8 cellular contexts compared by ENCODE assay signal in genomic region chr12:52151859-52152783, GRCh38. TPM values are rescaled to one million over a fixed set of nuclear protein-coding genes. Genes with fewer than 3 reads are reported as not detected.
DNase-seq lines count a peak whose midpoint lies in the region; ATAC-seq and TF ChIP-seq lines count a peak whose summit lies in the region.

No MANE protein-coding gene starts in this region.

- no peaks in the 10 kb centered on the region for H3F3A ChIP-seq in DOHH2 (ENCODE audit: control insufficient read depth, insufficient read depth)

- H3K79me1 ChIP-seq in mesenchymal stem cell (replicated peaks; ENCODE audit: low read length, poor library complexity, severe bottlenecking): no peaks in the 10 kb centered on the region

- no peak for ATAC-seq in GM18873 (IDR thresholded peaks at IDR 0.05; ENCODE audit: low FRiP score, unreplicated experiment)
- ATAC-seq in HG03378 (IDR thresholded peaks at IDR 0.05; ENCODE audit: unreplicated experiment): no peak

- no peaks in the 10 kb centered on the region for H3K9me3 ChIP-seq in DOHH2 (ENCODE audit: control insufficient read depth, insufficient read depth, low read length)
- H3K9me3 ChIP-seq in mesenchymal stem cell (ENCODE audit: control insufficient read depth, low read length): no peaks in the 10 kb centered on the region

- peak overlapping the region; percentile 79 for H3K9ac ChIP-seq in mesenchymal stem cell (ENCODE audit: low read length)

- peak overlapping the region; percentile 74 for H2AFZ ChIP-seq in mesenchymal stem cell (ENCODE audit: low read depth, low read length)

- H2BK12ac ChIP-seq in mesenchymal stem cell (ENCODE audit: low read length in 2 of 2): peak overlapping the region in 1 of 2 experiments; percentile 72

- peak overlapping the region; percentile 20 for H2BK15ac ChIP-seq in mesenchymal stem cell (ENCODE audit: low read depth, poor library complexity, severe bottlenecking)

- peak; percentile 64 for DNase-seq in LHCN-M2 (ENCODE audit: low read depth)
- peak; percentile 69 to 73 for DNase-seq in activated CD4-positive, alpha-beta T cell treated with anti-CD3 and anti-CD28 coated beads, Interleukin-2, amount 50 U/mL, for 48 hours
- peak; percentile 55 for DNase-seq in effector CD8-positive, alpha-beta T cell (lab: John Stamatoyannopoulos, UW)
- DNase-seq in mesenchymal stem cell: peak; percentile 56
- DNase-seq in stimulated activated CD8-positive, alpha-beta memory T cell treated with anti-CD3 and anti-CD28 coated beads, Interleukin-15, amount 100 ng/mL, for 48 hours (ENCODE audit: low read depth in 2 of 2): peak; percentile 28 to 49

- H3K4me2 ChIP-seq in DOHH2 (ENCODE audit: low read length): peak overlapping the region; percentile 36; the same call in 1 of the 2 replicates
- peak overlapping the region; percentile 56 for H3K4me2 ChIP-seq in mesenchymal stem cell (ENCODE audit: low read length, poor library complexity, severe bottlenecking)

- H2AK5ac ChIP-seq in mesenchymal stem cell (ENCODE audit: low read length, severe bottlenecking): no peak overlapping the region

- TF ChIP-seq CTCF in DOHH2 (IDR thresholded peaks at IDR 0.05; ENCODE audit: low read depth, low read length, poor library complexity, severe bottlenecking): peak; percentile 79

- H3K27ac ChIP-seq in DOHH2 (ENCODE audit: low read depth, low read length): no peak overlapping the region
- no peak overlapping the region for H3K27ac ChIP-seq in mesenchymal stem cell (ENCODE audit: low read length, poor library complexity, severe bottlenecking)

- no peaks in the 10 kb centered on the region for H3K4me1 ChIP-seq in DOHH2 (ENCODE audit: control insufficient read depth, low read length)
- H3K4me1 ChIP-seq in mesenchymal stem cell (ENCODE audit: control insufficient read depth, insufficient read depth, low read depth, low read length): peaks cover 44% of the 10 kb centered on the region

- no peaks in the 10 kb centered on the region for H4K20me1 ChIP-seq in DOHH2 (ENCODE audit: control insufficient read depth, insufficient read depth, low read depth, low read length)

- H3K18ac ChIP-seq in mesenchymal stem cell (ENCODE audit: low read depth in 1 of 2, low read length in 2 of 2): peak overlapping the region; percentile 1 to 60

- H3K36me3 ChIP-seq in DOHH2 (ENCODE audit: control insufficient read depth, low read length) (no peaks in the 10 kb centered on the region), mesenchymal stem cell (ENCODE audit: control insufficient read depth in 1 of 2, insufficient read depth in 2 of 2, low read depth in 1 of 2, low read length in 2 of 2) (no peaks in the 10 kb centered on the region)

- H3K4ac ChIP-seq in mesenchymal stem cell (ENCODE audit: low read depth in 1 of 2, low read length in 2 of 2): no peak overlapping the region

- no peak overlapping the region for H2BK5ac ChIP-seq in mesenchymal stem cell (ENCODE audit: low read depth, low read length, poor library complexity, severe bottlenecking)

- no peak overlapping the region for H4K8ac ChIP-seq in mesenchymal stem cell (ENCODE audit: low read length)

- peak overlapping the region; percentile 40 for H4K91ac ChIP-seq in mesenchymal stem cell (ENCODE audit: low read length)

- H3K79me2 ChIP-seq in DOHH2 (ENCODE audit: control insufficient read depth, low read length): no peaks in the 10 kb centered on the region; the same call in 1 of the 2 replicates

- H3K27me3 ChIP-seq in DOHH2 (ENCODE audit: control insufficient read depth, low read length): no peaks in the 10 kb centered on the region
- H3K27me3 ChIP-seq in mesenchymal stem cell (ENCODE audit: control insufficient read depth in 1 of 2, insufficient read depth in 1 of 2, low read length in 2 of 2): no peaks in the 10 kb centered on the region

- 28% methylated on average over 35 of the region's 62 CpGs for WGBS in mesenchymal stem cell

- H3K4me3 ChIP-seq in DOHH2 (ENCODE audit: low read length) (no peak overlapping the region), mesenchymal stem cell (ENCODE audit: insufficient read depth in 1 of 2, low read depth in 1 of 2, low read length in 2 of 2) (peak overlapping the region; percentile 49 to 66)

- H2BK120ac ChIP-seq in mesenchymal stem cell (ENCODE audit: low read depth, low read length): no peak overlapping the region

- no peak overlapping the region for H3K14ac ChIP-seq in mesenchymal stem cell (ENCODE audit: low read length in 2 of 2)

- no peak overlapping the region for H3K23ac ChIP-seq in mesenchymal stem cell (ENCODE audit: low read length in 2 of 2)

- no peaks in the 10 kb centered on the region for H3K9me2 ChIP-seq in DOHH2 (replicated peaks; ENCODE audit: control insufficient read depth, low read length)

RNA-seq across cellular contexts. Expression of gene KRT80, which starts 39.7 kb away (rescaled TPM):
- 4.2 and 6.7 TPM in 2 replicates for total RNA-seq in LHCN-M2 (2014; rRNA removed)
- 18.8 TPM for polyA plus RNA-seq in LHCN-M2 (2012)
- polyA plus RNA-seq in mesenchymal stem cell (2013, experiment 1 of 2): 0.72 TPM
- 0.84 TPM for polyA plus RNA-seq in mesenchymal stem cell (2013, experiment 2 of 2)
